Comparison of ENCODE assay signal across 8 cellular contexts in the genomic region with DNA sequence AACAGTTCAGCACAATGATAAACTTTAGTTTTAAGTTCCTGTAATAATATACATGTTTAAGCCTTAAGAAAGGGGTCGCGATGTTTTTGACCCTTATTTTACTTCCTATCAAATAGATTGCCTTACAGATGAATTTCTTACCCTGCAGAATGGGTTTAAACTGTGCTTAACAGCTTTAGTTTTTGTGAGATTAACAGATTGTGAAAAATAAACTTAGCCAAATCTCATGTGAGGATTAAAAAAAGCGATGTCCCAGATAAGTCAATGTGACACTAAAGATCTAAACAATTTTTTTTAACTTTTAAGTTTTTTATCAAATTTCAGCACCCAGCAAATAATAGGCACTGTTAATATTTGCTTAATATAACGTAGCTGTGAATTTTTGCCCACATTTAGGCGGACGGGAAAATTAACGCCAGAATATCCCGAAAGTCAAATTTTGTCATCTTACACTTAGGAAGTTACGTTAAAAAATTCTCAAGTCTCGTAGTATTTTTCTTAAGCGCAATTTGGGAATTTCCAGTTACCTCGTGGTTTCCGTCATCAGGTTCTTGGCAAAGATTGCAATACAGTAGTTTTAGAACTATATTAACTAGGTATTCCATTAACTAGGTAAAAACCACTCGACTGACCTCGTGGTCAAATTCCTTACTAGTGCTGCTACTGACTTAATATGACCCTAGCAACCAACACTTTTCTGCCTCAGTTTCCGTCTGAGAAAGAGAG. TPM values are rescaled to one million over a fixed set of nuclear protein-coding genes. Genes with fewer than 3 reads are reported as not detected.
DNase-seq lines count a peak whose midpoint lies in the region; ATAC-seq and TF ChIP-seq lines count a peak whose summit lies in the region.

No MANE protein-coding gene starts in this region.

- peaks cover 64% of the 10 kb centered on the region for H3K36me3 Mint-ChIP-seq in GM23338 (ENCODE audit: low read depth)

- peak overlapping the region; percentile 84 for H3K4me2 ChIP-seq in GM23338

- H3K79me2 ChIP-seq in GM23338 (replicated peaks; ENCODE audit: insufficient read depth), result peaks cover 62% of the 10 kb centered on the region

- peaks cover 41% of the 10 kb centered on the region for H3K4me1 Mint-ChIP-seq in GM23338

- peaks cover 6% of the 10 kb centered on the region for H3K9me3 Mint-ChIP-seq in GM23338

- peak overlapping the region; percentile 81 for H3K27ac ChIP-seq in GM23338 (ENCODE audit: low read depth)

- H3K9me2 ChIP-seq in GM23338 (ENCODE audit: insufficient read depth), result no peaks in the 10 kb centered on the region

- no peak for DNase-seq in GM23338 (ENCODE audit: low spot score)
- peak; percentile 33 for DNase-seq in fibroblast of villous mesenchyme (ENCODE audit: low read depth)
- no peak for DNase-seq in retinal pigment epithelial cell (ENCODE audit: low read depth)
- no peak for DNase-seq in MV-4-11 (lab: John Stamatoyannopoulos, UW)
- no peak for DNase-seq in GM19240 (ENCODE audit: insufficient read length, low spot score)
- DNase-seq in GDM1 (lab: John Stamatoyannopoulos, UW), result no peak
- no peak for DNase-seq in DMS153 treated with DMSO at 0.1 percent for 48 hours (lab: John Stamatoyannopoulos, UW; ENCODE audit: unreplicated experiment)

- peaks cover 35% of the 10 kb centered on the region for H3K36me3 ChIP-seq in GM23338 (ENCODE audit: insufficient read depth)

- ATAC-seq in GM23338, result no peak
- ATAC-seq in SK-N-SH treated with all-trans-retinoic acid at 6 μM for 48 hours, result no peak

- peaks cover 26% of the 10 kb centered on the region for H3K4me1 ChIP-seq in GM23338 (ENCODE audit: insufficient read depth)

- H3K4me3 ChIP-seq in GM23338, result peak overlapping the region; percentile 75
- peak overlapping the region; percentile 100 for H3K4me3 ChIP-seq in fibroblast of villous mesenchyme (ENCODE audit: low read depth, low read length)
- H3K4me3 ChIP-seq in retinal pigment epithelial cell (ENCODE audit: low read length), result peak overlapping the region; percentile 100

- peak overlapping the region; percentile 100 for H3K27ac Mint-ChIP-seq in GM23338

- H3K4me3 Mint-ChIP-seq in GM23338, result peak overlapping the region; percentile 100

- peaks cover 28% of the 10 kb centered on the region for H3K27me3 Mint-ChIP-seq in GM23338 (ENCODE audit: insufficient read depth, low read depth, poor library complexity)

- no peak overlapping the region for H2AFZ ChIP-seq in GM23338

- peaks cover 52% of the 10 kb centered on the region for H4K20me1 ChIP-seq in GM23338 (replicated peaks; ENCODE audit: insufficient read depth)

- no peaks in the 10 kb centered on the region; the same call in 1 of the 2 replicates for H3F3A ChIP-seq in GM23338 (replicated peaks; ENCODE audit: low read depth)

- TF ChIP-seq CTCF in GM23338 (conservative IDR thresholded peaks at IDR 0.05; ENCODE audit: low read depth in 2 of 2) (no peak), fibroblast of villous mesenchyme (IDR thresholded peaks at IDR 0.05; ENCODE audit: insufficient read depth, low read depth, low read length) (no peak), retinal pigment epithelial cell (conservative IDR thresholded peaks at IDR 0.05; ENCODE audit: low read depth, low read length) (no peak)

- no peaks in the 10 kb centered on the region for H3K27me3 ChIP-seq in GM23338 (ENCODE audit: insufficient read depth)

TF ChIP-seq in GM23338, 12 proteins besides CTCF, POLR2A, EP300 and RAD21 (continues in another document):
- no peak for TF ChIP-seq ZNF114 (CRISPR knock-in tag; IDR thresholded peaks at IDR 0.05)
- TF ChIP-seq POLR2AphosphoS5 (IDR thresholded peaks at IDR 0.05; ENCODE audit: low read depth), result no peak
- no peak for TF ChIP-seq EZH2phosphoT487 (IDR thresholded peaks at IDR 0.05; ENCODE audit: unreplicated experiment)
- TF ChIP-seq, protein P1, sequence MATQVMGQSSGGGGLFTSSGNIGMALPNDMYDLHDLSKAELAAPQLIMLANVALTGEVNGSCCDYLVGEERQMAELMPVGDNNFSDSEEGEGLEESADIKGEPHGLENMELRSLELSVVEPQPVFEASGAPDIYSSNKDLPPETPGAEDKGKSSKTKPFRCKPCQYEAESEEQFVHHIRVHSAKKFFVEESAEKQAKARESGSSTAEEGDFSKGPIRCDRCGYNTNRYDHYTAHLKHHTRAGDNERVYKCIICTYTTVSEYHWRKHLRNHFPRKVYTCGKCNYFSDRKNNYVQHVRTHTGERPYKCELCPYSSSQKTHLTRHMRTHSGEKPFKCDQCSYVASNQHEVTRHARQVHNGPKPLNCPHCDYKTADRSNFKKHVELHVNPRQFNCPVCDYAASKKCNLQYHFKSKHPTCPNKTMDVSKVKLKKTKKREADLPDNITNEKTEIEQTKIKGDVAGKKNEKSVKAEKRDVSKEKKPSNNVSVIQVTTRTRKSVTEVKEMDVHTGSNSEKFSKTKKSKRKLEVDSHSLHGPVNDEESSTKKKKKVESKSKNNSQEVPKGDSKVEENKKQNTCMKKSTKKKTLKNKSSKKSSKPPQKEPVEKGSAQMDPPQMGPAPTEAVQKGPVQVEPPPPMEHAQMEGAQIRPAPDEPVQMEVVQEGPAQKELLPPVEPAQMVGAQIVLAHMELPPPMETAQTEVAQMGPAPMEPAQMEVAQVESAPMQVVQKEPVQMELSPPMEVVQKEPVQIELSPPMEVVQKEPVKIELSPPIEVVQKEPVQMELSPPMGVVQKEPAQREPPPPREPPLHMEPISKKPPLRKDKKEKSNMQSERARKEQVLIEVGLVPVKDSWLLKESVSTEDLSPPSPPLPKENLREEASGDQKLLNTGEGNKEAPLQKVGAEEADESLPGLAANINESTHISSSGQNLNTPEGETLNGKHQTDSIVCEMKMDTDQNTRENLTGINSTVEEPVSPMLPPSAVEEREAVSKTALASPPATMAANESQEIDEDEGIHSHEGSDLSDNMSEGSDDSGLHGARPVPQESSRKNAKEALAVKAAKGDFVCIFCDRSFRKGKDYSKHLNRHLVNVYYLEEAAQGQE (IDR thresholded peaks at IDR 0.05; ENCODE audit: unreplicated experiment), result no peak

TF ChIP-seq in SK-N-SH treated with all-trans-retinoic acid at 6 μM for 48 hours, 23 proteins besides CTCF, POLR2A, EP300 and RAD21:
- TF ChIP-seq ZNF70 (CRISPR knock-in tag; IDR thresholded peaks at IDR 0.05) (no peak), ZFP3 (CRISPR knock-in tag; IDR thresholded peaks at IDR 0.05) (no peak), ZNF565 (CRISPR knock-in tag; conservative IDR thresholded peaks at IDR 0.05; ENCODE audit: low read depth) (no peak), RARB (CRISPR knock-in tag; IDR thresholded peaks at IDR 0.05) (0 out of 2 replicates have a peak, but pooled peaks have one; percentile 63)
- TF ChIP-seq, protein P2, sequence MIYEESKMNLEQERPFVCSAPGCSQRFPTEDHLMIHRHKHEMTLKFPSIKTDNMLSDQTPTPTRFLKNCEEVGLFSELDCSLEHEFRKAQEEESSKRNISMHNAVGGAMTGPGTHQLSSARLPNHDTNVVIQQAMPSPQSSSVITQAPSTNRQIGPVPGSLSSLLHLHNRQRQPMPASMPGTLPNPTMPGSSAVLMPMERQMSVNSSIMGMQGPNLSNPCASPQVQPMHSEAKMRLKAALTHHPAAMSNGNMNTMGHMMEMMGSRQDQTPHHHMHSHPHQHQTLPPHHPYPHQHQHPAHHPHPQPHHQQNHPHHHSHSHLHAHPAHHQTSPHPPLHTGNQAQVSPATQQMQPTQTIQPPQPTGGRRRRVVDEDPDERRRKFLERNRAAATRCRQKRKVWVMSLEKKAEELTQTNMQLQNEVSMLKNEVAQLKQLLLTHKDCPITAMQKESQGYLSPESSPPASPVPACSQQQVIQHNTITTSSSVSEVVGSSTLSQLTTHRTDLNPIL (CRISPR knock-in tag; IDR thresholded peaks at IDR 0.05; ENCODE audit: low read depth), result no peak
- TF ChIP-seq, protein P3, sequence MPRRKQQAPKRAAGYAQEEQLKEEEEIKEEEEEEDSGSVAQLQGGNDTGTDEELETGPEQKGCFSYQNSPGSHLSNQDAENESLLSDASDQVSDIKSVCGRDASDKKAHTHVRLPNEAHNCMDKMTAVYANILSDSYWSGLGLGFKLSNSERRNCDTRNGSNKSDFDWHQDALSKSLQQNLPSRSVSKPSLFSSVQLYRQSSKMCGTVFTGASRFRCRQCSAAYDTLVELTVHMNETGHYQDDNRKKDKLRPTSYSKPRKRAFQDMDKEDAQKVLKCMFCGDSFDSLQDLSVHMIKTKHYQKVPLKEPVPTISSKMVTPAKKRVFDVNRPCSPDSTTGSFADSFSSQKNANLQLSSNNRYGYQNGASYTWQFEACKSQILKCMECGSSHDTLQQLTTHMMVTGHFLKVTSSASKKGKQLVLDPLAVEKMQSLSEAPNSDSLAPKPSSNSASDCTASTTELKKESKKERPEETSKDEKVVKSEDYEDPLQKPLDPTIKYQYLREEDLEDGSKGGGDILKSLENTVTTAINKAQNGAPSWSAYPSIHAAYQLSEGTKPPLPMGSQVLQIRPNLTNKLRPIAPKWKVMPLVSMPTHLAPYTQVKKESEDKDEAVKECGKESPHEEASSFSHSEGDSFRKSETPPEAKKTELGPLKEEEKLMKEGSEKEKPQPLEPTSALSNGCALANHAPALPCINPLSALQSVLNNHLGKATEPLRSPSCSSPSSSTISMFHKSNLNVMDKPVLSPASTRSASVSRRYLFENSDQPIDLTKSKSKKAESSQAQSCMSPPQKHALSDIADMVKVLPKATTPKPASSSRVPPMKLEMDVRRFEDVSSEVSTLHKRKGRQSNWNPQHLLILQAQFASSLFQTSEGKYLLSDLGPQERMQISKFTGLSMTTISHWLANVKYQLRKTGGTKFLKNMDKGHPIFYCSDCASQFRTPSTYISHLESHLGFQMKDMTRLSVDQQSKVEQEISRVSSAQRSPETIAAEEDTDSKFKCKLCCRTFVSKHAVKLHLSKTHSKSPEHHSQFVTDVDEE (CRISPR knock-in tag; IDR thresholded peaks at IDR 0.05), result no peak
TF ChIP-seq in SK-N-SH treated with all-trans-retinoic acid at 6 μM for 48 hours: peak in this region for 1.

RNA-seq across cellular contexts. Expression of a gene that starts 1.2 kb away (rescaled TPM):
- 1,259 and 1,323 TPM in 2 replicates for total RNA-seq in GM23338 (2014; rRNA removed; shearing (Covaris generic))
- polyA plus RNA-seq in GM23338 (2016; fragmentation: Nextera tagmentation; extraction: Ambion mirVana), result 1,257 and 1,296 TPM in 2 replicates
- total RNA-seq in fibroblast of villous mesenchyme, result 551 and 671 TPM in 2 replicates

RNA-seq across cellular contexts. Expression of a gene that starts 11.8 kb away (rescaled TPM):
- 0.93 and 1.6 TPM in 2 replicates for total RNA-seq in GM23338 (2014; rRNA removed; shearing (Covaris generic))
- polyA plus RNA-seq in GM23338 (2016; fragmentation: Nextera tagmentation; extraction: Ambion mirVana), result 0.24 and 0.26 TPM in 2 replicates
- under 0.01 TPM in 1 of 2 replicates, not detected in the other for total RNA-seq in fibroblast of villous mesenchyme
